In the genomic region with DNA sequence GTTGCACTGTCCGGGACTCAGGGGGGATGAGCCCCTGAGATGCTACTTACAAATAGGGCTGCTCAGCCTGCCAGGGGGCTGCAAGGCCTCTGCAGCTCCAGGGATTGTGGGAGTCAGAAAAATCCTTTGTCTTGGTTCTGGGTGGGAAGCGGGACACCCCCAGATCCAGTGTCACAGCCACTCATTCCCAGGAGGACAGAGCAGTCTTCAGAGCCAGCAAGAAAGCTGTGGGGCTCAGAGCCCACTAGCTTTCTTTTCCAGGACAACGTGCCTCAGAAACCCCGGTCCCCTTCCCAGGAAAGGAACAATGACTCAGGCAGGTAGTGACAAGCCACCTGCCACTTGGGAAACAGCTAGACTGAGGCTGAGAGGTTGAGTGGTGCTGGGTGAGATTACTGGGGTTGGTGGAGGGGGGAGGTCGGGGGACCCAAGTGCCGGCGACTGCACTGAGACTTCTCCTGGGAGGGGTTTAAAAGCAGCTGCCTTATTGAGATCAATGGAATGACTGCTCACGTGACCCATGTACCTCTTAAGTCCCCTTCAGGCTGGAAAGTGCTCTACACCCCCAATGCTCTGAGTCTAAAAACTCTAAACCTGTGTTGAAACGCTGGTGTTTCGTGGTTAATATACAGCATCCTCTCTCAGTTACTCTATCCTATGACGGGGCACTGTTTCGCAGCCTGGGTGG, we compare ENCODE assay signal across 8 cellular contexts.
DNase-seq lines count a peak whose midpoint lies in the region; ATAC-seq, FAIRE-seq and TF ChIP-seq lines count a peak whose summit lies in the region.

No MANE protein-coding gene starts in this region.

- no peaks in the 10 kb centered on the region for H3K9me3 Mint-ChIP-seq in activated CD8-positive, alpha-beta T cell treated with anti-CD3 and anti-CD28 coated beads, Interleukin-2, amount 10 ng/mL, durations not matched to agents 7 days and 5 days (ENCODE audit: insufficient read depth)
- H3K9me3 Mint-ChIP-seq in mesothelial cell of epicardium = no peaks in the 10 kb centered on the region

- H3K4me1 Mint-ChIP-seq in activated CD8-positive, alpha-beta T cell treated with anti-CD3 and anti-CD28 coated beads, Interleukin-2, amount 10 ng/mL, durations not matched to agents 7 days and 5 days (ENCODE audit: low read depth) = peaks cover 26% of the 10 kb centered on the region
- peaks cover 47% of the 10 kb centered on the region for H3K4me1 Mint-ChIP-seq in mesothelial cell of epicardium

- CTCF ChIA-PET in activated CD8-positive, alpha-beta T cell treated with anti-CD3 and anti-CD28 coated beads, Interleukin-2, amount 10 ng/mL, durations not matched to agents 7 days and 5 days (lab: Charles Lee) = interaction anchor here (0.9 to 3.7 kb wide), 30 partner anchors 9 to 528 kb away, joined by 3 to 61 read pairs (median 5); no protein-coding TSS in a partner anchor
- CTCF ChIA-PET in GM10248 (lab: Yijun Ruan, JAX) = interaction anchor here (0.6 to 5.0 kb wide), 32 partner anchors 9 to 611 kb away, joined by 3 to 39 read pairs (median 4); a partner anchor contains a TSS

- no peak for FAIRE-seq in GM12891 (lab: Jason Lieb, UNC)

- POLR2A ChIA-PET in activated CD8-positive, alpha-beta T cell treated with anti-CD3 and anti-CD28 coated beads, Interleukin-2, amount 10 ng/mL, durations not matched to agents 7 days and 5 days (lab: Charles Lee) = interaction anchor here (0.6 to 2.1 kb wide), 2 partner anchors 123 to 208 kb away, joined by 3 to 6 read pairs; no protein-coding TSS in a partner anchor
- POLR2A ChIA-PET in GM10248 (lab: Yijun Ruan, JAX) = interaction anchor here (0.6 kb wide), 1 partner anchor 122 kb away, joined by 3 read pairs; no protein-coding TSS in a partner anchor

- H3K27me3 Mint-ChIP-seq in activated CD8-positive, alpha-beta T cell treated with anti-CD3 and anti-CD28 coated beads, Interleukin-2, amount 10 ng/mL, durations not matched to agents 7 days and 5 days (ENCODE audit: low read depth) = no peaks in the 10 kb centered on the region
- no peaks in the 10 kb centered on the region for H3K27me3 Mint-ChIP-seq in mesothelial cell of epicardium (ENCODE audit: low read depth)

- 0 out of 2 replicates have a peak, but pooled peaks have one; percentile 1 for TF ChIP-seq POLR2A in GM12891 (IDR thresholded peaks at IDR 0.05; ENCODE audit: low read depth, low read length)

- no peak for ATAC-seq in activated CD8-positive, alpha-beta T cell treated with anti-CD3 and anti-CD28 coated beads, Interleukin-2, amount 10 ng/mL, durations not matched to agents 7 days and 5 days
- ATAC-seq in GM18870 (IDR thresholded peaks at IDR 0.05; ENCODE audit: unreplicated experiment) = no peak

- H3K36me3 Mint-ChIP-seq in activated CD8-positive, alpha-beta T cell treated with anti-CD3 and anti-CD28 coated beads, Interleukin-2, amount 10 ng/mL, durations not matched to agents 7 days and 5 days (ENCODE audit: low read depth) = peaks cover 2% of the 10 kb centered on the region
- H3K36me3 Mint-ChIP-seq in mesothelial cell of epicardium = peaks cover 5% of the 10 kb centered on the region

- no peak overlapping the region for H3K27ac Mint-ChIP-seq in activated CD8-positive, alpha-beta T cell treated with anti-CD3 and anti-CD28 coated beads, Interleukin-2, amount 10 ng/mL, durations not matched to agents 7 days and 5 days
- H3K27ac Mint-ChIP-seq in mesothelial cell of epicardium = peak overlapping the region; percentile 99

- no peak for DNase-seq in GM12891 (ENCODE audit: insufficient read length, low spot score)
- peak; percentile 14 for DNase-seq in NCI-H1105 (lab: John Stamatoyannopoulos, UW)
- peak; percentile 62 for DNase-seq in activated CD8-positive, alpha-beta T cell treated with anti-CD3 and anti-CD28 coated beads, Interleukin-2, amount 10 ng/mL, durations not matched to agents 7 days and 5 days
- no peak for DNase-seq in mesothelial cell of epicardium (ENCODE audit: low spot score in 2 of 2, unreplicated experiment in 2 of 2)
- DNase-seq in GM10248 (ENCODE audit: extremely low spot score) = no peak
- no peak for DNase-seq in anterior cingulate cortex (lab: John Stamatoyannopoulos, UW)
- no peak for DNase-seq in HK-2 (ENCODE audit: unreplicated experiment)

- peak overlapping the region; percentile 22 for H3K4me3 Mint-ChIP-seq in activated CD8-positive, alpha-beta T cell treated with anti-CD3 and anti-CD28 coated beads, Interleukin-2, amount 10 ng/mL, durations not matched to agents 7 days and 5 days
- no peak overlapping the region for H3K4me3 Mint-ChIP-seq in mesothelial cell of epicardium

- TF ChIP-seq CTCF in mesothelial cell of epicardium (IDR thresholded peaks at IDR 0.05; ENCODE audit: unreplicated experiment) = no peak
- TF ChIP-seq CTCF in GM10248 (IDR thresholded peaks at IDR 0.05; ENCODE audit: control extremely low read depth, extremely low read depth, low read depth, missing control alignments) = no peak

TF ChIP-seq in GM12891, 5 proteins besides CTCF, POLR2A, EP300 and RAD21:
- TF ChIP-seq PAX5 (IDR thresholded peaks at IDR 0.05; ENCODE audit: insufficient read depth, low read length, severe bottlenecking) (no peak), POU2F2 (IDR thresholded peaks at IDR 0.05; ENCODE audit: low read depth, low read length) (no peak), SPI1 (IDR thresholded peaks at IDR 0.05; ENCODE audit: low read depth, low read length) (no peak), POLR2AphosphoS5 (IDR thresholded peaks at IDR 0.05; ENCODE audit: low read depth, low read length) (no peak), TAF1 (IDR thresholded peaks at IDR 0.05; ENCODE audit: low read depth, low read length) (no peak)

Comparison
In these comparisons a context has a peak if more than half of its experiments do, and no peak if none do; other contexts are left out.
1. DNase-seq: peak in NCI-H1105 (single experiment) and activated CD8-positive, alpha-beta T cell treated with anti-CD3 and anti-CD28 coated beads, Interleukin-2, amount 10 ng/mL, durations not matched to agents 7 days and 5 days (single experiment); none in GM12891 (single experiment), mesothelial cell of epicardium (0 of 2), GM10248 (single experiment), anterior cingulate cortex (0 of 58) and HK-2 (single experiment).